In the genomic region with DNA sequence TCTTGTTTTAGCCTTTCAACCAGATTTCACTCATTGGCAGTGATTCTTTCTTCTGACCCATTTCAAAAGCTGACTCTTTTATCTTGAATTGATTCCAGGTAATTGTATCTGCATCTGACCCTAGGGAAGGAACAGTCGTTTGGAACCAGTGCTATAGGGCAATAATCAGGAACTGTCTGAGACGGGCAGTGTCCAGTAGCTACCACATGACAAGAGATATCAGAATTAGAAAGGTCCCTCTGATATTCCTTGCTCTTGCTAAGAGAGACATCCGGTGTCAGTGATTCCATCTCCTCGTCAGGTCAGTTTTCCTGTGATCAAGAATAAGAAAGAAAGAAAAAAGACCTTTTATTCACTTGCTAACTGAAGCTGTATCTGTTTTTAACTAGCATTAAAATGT, we compare ENCODE assay signal across 32 cellular contexts. TPM values are rescaled to one million over a fixed set of nuclear protein-coding genes. Genes with fewer than 3 reads are reported as not detected.
DNase-seq lines count a peak whose midpoint lies in the region; TF ChIP-seq lines count a peak whose summit lies in the region.
"Had no signal": no experiment of that assay in that cellular context is flagged by ENCODE, and none has a peak within 500 bp of the region (broad histone marks: within the 10 kb centered on the region; RNA-seq: fewer than 3 reads in every experiment).

No MANE protein-coding gene starts in this region.

- no peak overlapping the region for H2BK120ac ChIP-seq in neuronal stem cell (ENCODE audit: low read depth, low read length)

- no peak overlapping the region for H4K91ac ChIP-seq in neuronal stem cell (ENCODE audit: low read depth, low read length, poor library complexity)

- H3K27me3 ChIP-seq in ACC112 (ENCODE audit: insufficient read depth, low read length): no peaks in the 10 kb centered on the region
- H3K27me3 ChIP-seq in adipocyte (replicated peaks; ENCODE audit: control insufficient read depth, insufficient read depth, low read length): no peaks in the 10 kb centered on the region
- H3K27me3 ChIP-seq in fibroblast of lung (ENCODE audit: control insufficient read depth, insufficient read depth, low read length): no peaks in the 10 kb centered on the region
- no peaks in the 10 kb centered on the region for H3K27me3 ChIP-seq in neuronal stem cell (ENCODE audit: control insufficient read depth in 3 of 3, insufficient read depth in 3 of 3, low read depth in 1 of 3, low read length in 3 of 3)
- H3K27me3 ChIP-seq: cardiac muscle cell, esophagus squamous epithelium, hepatocyte had no signal

- H2AFZ ChIP-seq in ACC112 (ENCODE audit: low read length, unreplicated experiment): peak overlapping the region; percentile 13
- peak overlapping the region; percentile 30 for H2AFZ ChIP-seq in fibroblast of lung (ENCODE audit: low read length)
- H2AFZ ChIP-seq in neuronal stem cell (ENCODE audit: low read length): peak overlapping the region; percentile 19
- H2AFZ ChIP-seq: hepatocyte had no signal

- H2AK5ac ChIP-seq in neuronal stem cell (ENCODE audit: low read depth, low read length): no peak overlapping the region

- H3K4ac ChIP-seq in neuronal stem cell (ENCODE audit: low read length): no peak overlapping the region

- H3K23ac ChIP-seq in neuronal stem cell (ENCODE audit: low read depth, low read length, poor library complexity): no peak overlapping the region

- DNase-seq in adipocyte (ENCODE audit: low read depth) (no peak), fibroblast of lung (ENCODE audit: low read depth in 2 of 2) (no peak), neuronal stem cell (ENCODE audit: low spot score) (no peak), CD1c-positive myeloid dendritic cell (ENCODE audit: extremely low spot score) (no peak), NCI-H1092 (lab: John Stamatoyannopoulos, UW) (no peak), NCI-H2171 (lab: John Stamatoyannopoulos, UW) (no peak)
- DNase-seq in activated CD4-positive, alpha-beta T cell treated with anti-CD3 and anti-CD28 coated beads for 1 hour: no peak
- DNase-seq: activated CD4-positive, alpha-beta T cell treated with anti-CD3 and anti-CD28 coated beads, Interleukin-2, amount 10 ng/mL, durations not matched to agents 24 days and 14 days; activated effector memory CD4-positive, alpha-beta T cell treated with anti-CD3 and anti-CD28 coated beads, Interleukin-2, amount 50 U/mL, for 16 hours; activated T-cell treated with anti-CD3 and anti-CD28 coated beads, Interleukin-2, amount 50 U/mL, for 24 hours; anterior cingulate cortex; CD4-positive, CD25-positive, alpha-beta regulatory T cell; DND-41; esophagus squamous epithelium; GOT3; KBM-7; mammary epithelial cell; NCI-H1417; NCI-H2029; NCI-H226; NCI-H526 treated with DMSO at 0.1 percent for 48 hours; SHP77 treated with DMSO at 0.1 percent for 48 hours; stimulated activated naive CD4-positive, alpha-beta T cell treated with Interleukin-2 at 50 U/mL for 16 hours; SW 1271 had no signal

- H3K9me3 ChIP-seq in adipocyte (ENCODE audit: control insufficient read depth, low read length) (no peaks in the 10 kb centered on the region), fibroblast of lung (ENCODE audit: control insufficient read depth, insufficient read depth, low read depth, low read length) (no peaks in the 10 kb centered on the region), neuronal stem cell (replicated peaks in 1 of 2; ENCODE audit: control insufficient read depth in 2 of 2, insufficient read depth in 1 of 2, low read depth in 1 of 2, low read length in 2 of 2) (no peaks in the 10 kb centered on the region)
- H3K9me3 ChIP-seq: esophagus squamous epithelium had no signal

- H2BK12ac ChIP-seq in neuronal stem cell (ENCODE audit: low read length): no peak overlapping the region

- H2BK5ac ChIP-seq in neuronal stem cell (ENCODE audit: low read length): no peak overlapping the region

- H3K9ac ChIP-seq in adipocyte (ENCODE audit: low read length) (no peak overlapping the region), fibroblast of lung (ENCODE audit: insufficient read depth, low read length) (no peak overlapping the region), neuronal stem cell (ENCODE audit: low read depth, low read length, poor library complexity) (no peak overlapping the region)

- no peak overlapping the region for H3K18ac ChIP-seq in neuronal stem cell (ENCODE audit: low read length)

- H3K27ac ChIP-seq in ACC112 (ENCODE audit: low read depth, low read length): no peak overlapping the region
- H3K27ac ChIP-seq in fibroblast of lung (ENCODE audit: insufficient read depth, low read length): no peak overlapping the region
- no peak overlapping the region for H3K27ac ChIP-seq in neuronal stem cell (replicated peaks; ENCODE audit: low read length)
- H3K27ac ChIP-seq: cardiac muscle cell, esophagus squamous epithelium, hepatocyte, skin epidermis, VCaP had no signal

- no peaks in the 10 kb centered on the region for H3K79me2 ChIP-seq in ACC112 (ENCODE audit: control insufficient read depth, insufficient read depth, low read length, unreplicated experiment)
- no peaks in the 10 kb centered on the region for H3K79me2 ChIP-seq in fibroblast of lung (ENCODE audit: control insufficient read depth, insufficient read depth, low read length)
- H3K79me2 ChIP-seq: hepatocyte had no signal

- no peak for TF ChIP-seq CTCF in fibroblast of lung (conservative IDR thresholded peaks at IDR 0.05 in 1 of 2, IDR thresholded peaks at IDR 0.05 in 1 of 2; ENCODE audit: low read depth in 1 of 2, low read length in 2 of 2)

- H2BK15ac ChIP-seq in neuronal stem cell (ENCODE audit: low read length): no peak overlapping the region

- H3K4me2 ChIP-seq in fibroblast of lung (ENCODE audit: extremely low read depth, insufficient read depth, low read length): no peak overlapping the region
- H3K4me2 ChIP-seq in neuronal stem cell (ENCODE audit: insufficient read depth, low read length, poor library complexity, severe bottlenecking): no peak overlapping the region
- H3K4me2 ChIP-seq: hepatocyte had no signal

- no peak overlapping the region for H3K14ac ChIP-seq in neuronal stem cell (ENCODE audit: low read length)

- H4K8ac ChIP-seq in neuronal stem cell (ENCODE audit: low read depth, low read length): no peak overlapping the region

- no peaks in the 10 kb centered on the region for H4K20me1 ChIP-seq in fibroblast of lung (ENCODE audit: control insufficient read depth, extremely low read depth, insufficient read depth, low read length)

- H3K79me1 ChIP-seq in neuronal stem cell (ENCODE audit: low read depth, low read length): no peaks in the 10 kb centered on the region

- H3K36me3 ChIP-seq in ACC112 (ENCODE audit: insufficient read depth, low read length) (no peaks in the 10 kb centered on the region), adipocyte (ENCODE audit: control insufficient read depth, insufficient read depth, low read length, severe bottlenecking) (no peaks in the 10 kb centered on the region), fibroblast of lung (ENCODE audit: control insufficient read depth, insufficient read depth, low read length) (no peaks in the 10 kb centered on the region), neuronal stem cell (replicated peaks in 1 of 2; ENCODE audit: control insufficient read depth in 2 of 2, insufficient read depth in 2 of 2, low read length in 2 of 2) (no peaks in the 10 kb centered on the region)
- H3K36me3 ChIP-seq: cardiac muscle cell, esophagus squamous epithelium had no signal

- H3K4me3 ChIP-seq in ACC112 (ENCODE audit: low read depth, low read length) (no peak overlapping the region), adipocyte (ENCODE audit: low read length) (peak overlapping the region; percentile 26), fibroblast of lung (replicated peaks in 1 of 4; ENCODE audit: control extremely low read depth in 1 of 4, insufficient read depth in 1 of 4, low read depth in 3 of 4, low read length in 4 of 4) (no peak overlapping the region), neuronal stem cell (ENCODE audit: low read length in 2 of 2) (no peak overlapping the region)
- H3K4me3 ChIP-seq: cardiac muscle cell, esophagus squamous epithelium, hepatocyte, skin epidermis had no signal

- H3K4me1 ChIP-seq in ACC112 (ENCODE audit: control insufficient read depth, insufficient read depth, low read length, unreplicated experiment) (peaks cover 2% of the 10 kb centered on the region), adipocyte (ENCODE audit: control insufficient read depth, insufficient read depth, low read length) (peaks cover 9% of the 10 kb centered on the region), fibroblast of lung (ENCODE audit: control insufficient read depth, extremely low read depth, insufficient read depth, low read length) (no peaks in the 10 kb centered on the region), neuronal stem cell (ENCODE audit: control insufficient read depth in 2 of 2, insufficient read depth in 1 of 2, low read depth in 1 of 2, low read length in 2 of 2) (no peaks in the 10 kb centered on the region)
- H3K4me1 ChIP-seq: esophagus squamous epithelium had no signal

- no CpG with 5 or more reads among the region's 4 CpGs for WGBS in neuronal stem cell (ENCODE audit: extremely low coverage in 2 of 2, insufficient read length in 2 of 2, insufficient replicate concordance in 1 of 2), 2 donors

RNA-seq across cellular contexts. Expression of a gene that starts 47.8 kb away (rescaled TPM):
- total RNA-seq in fibroblast of lung: 0.17 and 0.26 TPM in 2 replicates
- polyA plus RNA-seq in fibroblast of lung: 0.23 and 2.7 TPM in 2 replicates
- polyA plus RNA-seq in fibroblast of lung (2012): 0.10 and 1.4 TPM in 2 replicates
- 0.59 and 1.5 TPM in 2 replicates for polyA minus RNA-seq in fibroblast of lung (ENCODE audit: low replicate concordance)
- polyA plus RNA-seq in neuronal stem cell (2013, experiment 1 of 2): 0.49 TPM
- 0.47 TPM for polyA plus RNA-seq in neuronal stem cell (2013, experiment 2 of 2)
- total RNA-seq: A172; activated CD4-positive, alpha-beta T cell treated with anti-CD3 and anti-CD28 coated beads, Interleukin-2, amount 10 ng/mL, durations not matched to agents 24 days and 14 days; MCF 10A; natural killer cell treated with Interleukin-12 subunit alpha and Interleukin-12 subunit beta and Interleukin-15 and Interleukin-18, amount 100 ng/mL, for 72 hours had no signal
- polyA plus RNA-seq: mammary epithelial cell had no signal
